In the genomic region with DNA sequence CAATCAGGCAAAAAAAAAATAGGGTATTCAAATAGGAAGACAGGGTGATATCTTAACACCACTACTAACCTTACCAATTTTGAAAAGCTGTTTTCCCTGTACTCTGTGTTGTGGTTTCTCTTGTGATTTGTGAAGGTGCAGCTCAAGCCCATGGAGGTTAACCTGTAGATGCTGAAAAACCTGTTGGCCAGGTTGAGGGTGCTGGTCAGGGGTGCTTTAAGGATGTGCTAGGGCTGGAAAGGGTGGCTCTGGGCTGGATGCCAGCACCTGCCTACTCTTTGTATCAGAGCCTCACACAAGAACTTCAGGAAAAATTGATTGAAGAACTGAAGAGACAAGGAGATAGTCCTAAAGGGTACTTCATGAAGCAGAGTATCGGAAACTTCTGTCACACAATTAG, we compare ENCODE assay signal across 1 cellular context.
TF ChIP-seq lines count a peak whose summit lies in the region.

No MANE protein-coding gene starts in this region.

TF ChIP-seq in HepG2, 621 proteins besides CTCF, POLR2A, EP300 and RAD21:
- TF ChIP-seq ZNF101 (CRISPR knock-in tag; IDR thresholded peaks at IDR 0.05; ENCODE audit: borderline replicate concordance, low read depth) (no peak), SIN3A (IDR thresholded peaks at IDR 0.05; ENCODE audit: borderline replicate concordance, low read depth, low read length) (no peak), ZNF468 (CRISPR knock-in tag; IDR thresholded peaks at IDR 0.05) (no peak)
- TF ChIP-seq, protein P1, sequence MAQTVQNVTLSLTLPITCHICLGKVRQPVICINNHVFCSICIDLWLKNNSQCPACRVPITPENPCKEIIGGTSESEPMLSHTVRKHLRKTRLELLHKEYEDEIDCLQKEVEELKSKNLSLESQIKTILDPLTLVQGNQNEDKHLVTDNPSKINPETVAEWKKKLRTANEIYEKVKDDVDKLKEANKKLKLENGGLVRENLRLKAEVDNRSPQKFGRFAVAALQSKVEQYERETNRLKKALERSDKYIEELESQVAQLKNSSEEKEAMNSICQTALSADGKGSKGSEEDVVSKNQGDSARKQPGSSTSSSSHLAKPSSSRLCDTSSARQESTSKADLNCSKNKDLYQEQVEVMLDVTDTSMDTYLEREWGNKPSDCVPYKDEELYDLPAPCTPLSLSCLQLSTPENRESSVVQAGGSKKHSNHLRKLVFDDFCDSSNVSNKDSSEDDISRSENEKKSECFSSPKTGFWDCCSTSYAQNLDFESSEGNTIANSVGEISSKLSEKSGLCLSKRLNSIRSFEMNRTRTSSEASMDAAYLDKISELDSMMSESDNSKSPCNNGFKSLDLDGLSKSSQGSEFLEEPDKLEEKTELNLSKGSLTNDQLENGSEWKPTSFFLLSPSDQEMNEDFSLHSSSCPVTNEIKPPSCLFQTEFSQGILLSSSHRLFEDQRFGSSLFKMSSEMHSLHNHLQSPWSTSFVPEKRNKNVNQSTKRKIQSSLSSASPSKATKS (CRISPR knock-in tag; IDR thresholded peaks at IDR 0.05), result no peak
- TF ChIP-seq, protein P2, sequence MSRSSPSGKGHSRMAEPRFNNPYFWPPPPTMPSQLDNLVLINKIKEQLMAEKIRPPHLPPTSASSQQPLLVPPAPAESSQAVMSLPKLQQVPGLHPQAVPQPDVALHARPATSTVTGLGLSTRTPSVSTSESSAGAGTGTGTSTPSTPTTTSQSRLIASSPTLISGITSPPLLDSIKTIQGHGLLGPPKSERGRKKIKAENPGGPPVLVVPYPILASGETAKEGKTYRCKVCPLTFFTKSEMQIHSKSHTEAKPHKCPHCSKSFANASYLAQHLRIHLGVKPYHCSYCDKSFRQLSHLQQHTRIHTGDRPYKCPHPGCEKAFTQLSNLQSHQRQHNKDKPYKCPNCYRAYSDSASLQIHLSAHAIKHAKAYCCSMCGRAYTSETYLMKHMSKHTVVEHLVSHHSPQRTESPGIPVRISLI (CRISPR knock-in tag; IDR thresholded peaks at IDR 0.05; ENCODE audit: borderline replicate concordance), result no peak
